19 cellular contexts compared by ENCODE assay signal in the genomic region with DNA sequence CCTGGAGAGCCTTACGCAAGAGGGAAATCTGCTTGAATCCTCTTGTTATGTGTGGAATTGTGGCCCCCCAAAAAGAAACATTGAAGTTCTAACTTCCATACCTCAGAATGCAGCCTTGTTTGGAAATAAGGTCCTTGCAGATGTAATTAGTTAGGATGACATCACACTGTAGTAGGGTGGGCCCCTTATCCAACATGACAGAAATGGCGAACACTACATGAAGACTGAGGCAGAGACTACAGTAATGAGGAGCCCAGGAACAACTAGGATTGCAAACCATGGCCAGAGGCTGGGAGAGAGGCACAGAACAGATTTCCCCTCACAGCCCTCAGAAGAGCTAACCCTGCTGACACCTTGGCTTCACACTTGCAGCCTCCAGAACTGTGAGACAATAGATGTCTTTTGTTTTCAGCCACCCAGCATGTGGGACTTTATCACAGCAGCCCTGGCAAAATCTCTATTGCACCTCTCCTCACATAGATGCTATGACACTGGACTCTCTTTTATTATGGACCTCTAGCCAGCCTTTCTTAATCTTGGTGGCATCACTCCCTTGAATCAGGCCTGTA. TPM values are rescaled to one million over a fixed set of nuclear protein-coding genes. Genes with fewer than 3 reads are reported as not detected.
DNase-seq lines count a peak whose midpoint lies in the region; ATAC-seq, FAIRE-seq and TF ChIP-seq lines count a peak whose summit lies in the region.
"Had no signal": no experiment of that assay in that cellular context is flagged by ENCODE, and none has a peak within 500 bp of the region (broad histone marks: within the 10 kb centered on the region; RNA-seq: fewer than 3 reads in every experiment).

No MANE protein-coding gene starts in this region.

- peak overlapping the region; percentile 17 for H3K4me3 Mint-ChIP-seq in stimulated activated naive CD8-positive, alpha-beta T cell treated with anti-CD3 and anti-CD28 coated beads, Interleukin-15, Interleukin-2, amounts not matched to agents 100 ng/mL and 50 ng/mL, for 24 hours
- H3K4me3 Mint-ChIP-seq in activated CD4-positive, alpha-beta memory T cell treated with anti-CD3 and anti-CD28 coated beads, Interleukin-2, amount 10 ng/mL, durations not matched to agents 7 days and 5 days: no peak overlapping the region
- peak overlapping the region; percentile 1 to 42 (median 30) for H3K4me3 Mint-ChIP-seq in immature natural killer cell

- no peak for ATAC-seq in stimulated activated naive CD8-positive, alpha-beta T cell treated with anti-CD3 and anti-CD28 coated beads, Interleukin-15, Interleukin-2, amounts not matched to agents 100 U/mL and 50 U/mL, for 24 hours

- no peak for TF ChIP-seq CTCF in thyroid gland (IDR thresholded peaks at IDR 0.05)

- POLR2A ChIA-PET in activated CD4-positive, alpha-beta memory T cell treated with anti-CD3 and anti-CD28 coated beads, Interleukin-2, amount 10 ng/mL, durations not matched to agents 7 days and 5 days (lab: Charles Lee): interaction anchor here (1.2 to 8.0 kb wide), 2 partner anchors 12 to 72 kb away, joined by 6 to 81 read pairs; no protein-coding TSS in a partner anchor

- H3K4me1 Mint-ChIP-seq in stimulated activated naive CD8-positive, alpha-beta T cell treated with anti-CD3 and anti-CD28 coated beads, Interleukin-15, Interleukin-2, amounts not matched to agents 100 ng/mL and 50 ng/mL, for 24 hours (ENCODE audit: low read depth): peaks cover 94% of the 10 kb centered on the region
- H3K4me1 Mint-ChIP-seq in activated CD4-positive, alpha-beta memory T cell treated with anti-CD3 and anti-CD28 coated beads, Interleukin-2, amount 10 ng/mL, durations not matched to agents 7 days and 5 days: peaks cover 68% of the 10 kb centered on the region
- peaks cover 40 to 50% of the 10 kb centered on the region in 2 donors for H3K4me1 Mint-ChIP-seq in immature natural killer cell

- H3K27ac Mint-ChIP-seq in stimulated activated naive CD8-positive, alpha-beta T cell treated with anti-CD3 and anti-CD28 coated beads, Interleukin-15, Interleukin-2, amounts not matched to agents 100 ng/mL and 50 ng/mL, for 24 hours: peak overlapping the region; percentile 100
- H3K27ac Mint-ChIP-seq in activated CD4-positive, alpha-beta memory T cell treated with anti-CD3 and anti-CD28 coated beads, Interleukin-2, amount 10 ng/mL, durations not matched to agents 7 days and 5 days: peak overlapping the region; percentile 27
- H3K27ac Mint-ChIP-seq in immature natural killer cell: peak overlapping the region; percentile 28 to 85 (median 78)

- H3K27ac ChIP-seq in thyroid gland: no peak overlapping the region
- H3K27ac ChIP-seq: brain microvascular endothelial cell, dorsolateral prefrontal cortex, parathyroid adenoma, RWPE1, stomach had no signal

- H3K4me3 ChIP-seq in thyroid gland (replicated peaks in 1 of 3): no peak overlapping the region
- H3K4me3 ChIP-seq: dorsolateral prefrontal cortex, stomach had no signal

- WGBS in thyroid gland, 2 donors: 96 to 100% methylated on average over 2 of the region's 2 CpGs

- no peak for TF ChIP-seq POLR2A in thyroid gland (IDR thresholded peaks at IDR 0.05)

- H3K27me3 ChIP-seq in thyroid gland: no peaks in the 10 kb centered on the region
- H3K27me3 ChIP-seq: brain microvascular endothelial cell, dorsolateral prefrontal cortex, stomach had no signal

- no peaks in the 10 kb centered on the region for H3K9me3 ChIP-seq in thyroid gland
- H3K9me3 ChIP-seq: stomach had no signal

- intact Hi-C loops in thyroid gland (cut with DNase I): no loop called here

- no peaks in the 10 kb centered on the region for H3K9me3 Mint-ChIP-seq in stimulated activated naive CD8-positive, alpha-beta T cell treated with anti-CD3 and anti-CD28 coated beads, Interleukin-15, Interleukin-2, amounts not matched to agents 100 ng/mL and 50 ng/mL, for 24 hours
- no peaks in the 10 kb centered on the region for H3K9me3 Mint-ChIP-seq in activated CD4-positive, alpha-beta memory T cell treated with anti-CD3 and anti-CD28 coated beads, Interleukin-2, amount 10 ng/mL, durations not matched to agents 7 days and 5 days
- peaks cover 0 to 2% (median 0%) of the 10 kb centered on the region in 6 donors for H3K9me3 Mint-ChIP-seq in immature natural killer cell

- no peak for DNase-seq in stimulated activated naive CD8-positive, alpha-beta T cell treated with anti-CD3 and anti-CD28 coated beads, Interleukin-15, Interleukin-2, amounts not matched to agents 100 U/mL and 50 U/mL, for 24 hours
- DNase-seq in activated CD4-positive, alpha-beta memory T cell treated with anti-CD3 and anti-CD28 coated beads, Interleukin-2, amount 10 ng/mL, durations not matched to agents 7 days and 5 days: no peak
- DNase-seq in immature natural killer cell: peak; percentile 56 to 66 (median 59)
- DNase-seq in LoVo (ENCODE audit: low spot score): no peak
- DNase-seq in thyroid gland: no peak
- DNase-seq in frontal cortex (ENCODE audit: low spot score in 2 of 2): no peak
- no peak for DNase-seq in effector CD8-positive, alpha-beta T cell (lab: John Stamatoyannopoulos, UW)
- DNase-seq: activated CD4-positive, CD25-positive, alpha-beta regulatory T cell treated with anti-CD3 and anti-CD28 coated beads, Interleukin-2, amount 50 U/mL, for 72 hours; brain microvascular endothelial cell; DMS153; dorsolateral prefrontal cortex; hippocampal formation; KBM-7; NCI-H1105; NCI-H2171 treated with DMSO at 0.1 percent for 48 hours; stomach had no signal

- no peaks in the 10 kb centered on the region for H3K4me1 ChIP-seq in thyroid gland
- H3K4me1 ChIP-seq: parathyroid adenoma, stomach had no signal

- H3K36me3 ChIP-seq in thyroid gland: no peaks in the 10 kb centered on the region
- H3K36me3 ChIP-seq: stomach had no signal

- CTCF ChIA-PET in activated CD4-positive, alpha-beta memory T cell treated with anti-CD3 and anti-CD28 coated beads, Interleukin-2, amount 10 ng/mL, durations not matched to agents 7 days and 5 days (lab: Charles Lee): no interaction called here

- FAIRE-seq in frontal cortex (lab: Jason Lieb, UNC): no peak

- peaks cover 49% of the 10 kb centered on the region for H3K36me3 Mint-ChIP-seq in stimulated activated naive CD8-positive, alpha-beta T cell treated with anti-CD3 and anti-CD28 coated beads, Interleukin-15, Interleukin-2, amounts not matched to agents 100 ng/mL and 50 ng/mL, for 24 hours (ENCODE audit: low read depth)
- peaks cover 27% of the 10 kb centered on the region for H3K36me3 Mint-ChIP-seq in activated CD4-positive, alpha-beta memory T cell treated with anti-CD3 and anti-CD28 coated beads, Interleukin-2, amount 10 ng/mL, durations not matched to agents 7 days and 5 days (ENCODE audit: low read depth)
- H3K36me3 Mint-ChIP-seq in immature natural killer cell: no peaks in the 10 kb centered on the region

- H3K27me3 Mint-ChIP-seq in stimulated activated naive CD8-positive, alpha-beta T cell treated with anti-CD3 and anti-CD28 coated beads, Interleukin-15, Interleukin-2, amounts not matched to agents 100 ng/mL and 50 ng/mL, for 24 hours: no peaks in the 10 kb centered on the region
- no peaks in the 10 kb centered on the region for H3K27me3 Mint-ChIP-seq in activated CD4-positive, alpha-beta memory T cell treated with anti-CD3 and anti-CD28 coated beads, Interleukin-2, amount 10 ng/mL, durations not matched to agents 7 days and 5 days
- H3K27me3 Mint-ChIP-seq in immature natural killer cell (ENCODE audit: low read depth in 3 of 3): peaks cover 0 to 6% (median 2%) of the 10 kb centered on the region in 3 donors

RNA-seq across cellular contexts. Expression of a gene that starts 29.8 kb away (rescaled TPM):
- 10 to 100 TPM; 30.5 to 32.8 TPM for total RNA-seq in activated CD4-positive, alpha-beta memory T cell treated with anti-CD3 and anti-CD28 coated beads, Interleukin-2, amount 10 ng/mL, durations not matched to agents 7 days and 5 days
- 1 to 10 TPM in 2 of 3 donors, under 1 TPM in 1; 0.13 to 4.6 (median 1.5) TPM for polyA plus RNA-seq in immature natural killer cell
- total RNA-seq in thyroid gland: 10 to 100 TPM; 23.3 to 41.8 (median 26.4) TPM
- total RNA-seq in frontal cortex: 68.9 TPM

Comparison
In these comparisons a context has a peak if more than half of its experiments do, and no peak if none do; other contexts are left out.
1. H3K27ac Mint-ChIP-seq: peak in every context shown above with its lines; median percentile 100 in stimulated activated naive CD8-positive, alpha-beta T cell treated with anti-CD3 and anti-CD28 coated beads, Interleukin-15, Interleukin-2, amounts not matched to agents 100 ng/mL and 50 ng/mL, for 24 hours; 78 in immature natural killer cell; 27 in activated CD4-positive, alpha-beta memory T cell treated with anti-CD3 and anti-CD28 coated beads, Interleukin-2, amount 10 ng/mL, durations not matched to agents 7 days and 5 days.
2. DNase-seq: peak in immature natural killer cell (3 of 3); none in stimulated activated naive CD8-positive, alpha-beta T cell treated with anti-CD3 and anti-CD28 coated beads, Interleukin-15, Interleukin-2, amounts not matched to agents 100 U/mL and 50 U/mL, for 24 hours (single experiment), activated CD4-positive, alpha-beta memory T cell treated with anti-CD3 and anti-CD28 coated beads, Interleukin-2, amount 10 ng/mL, durations not matched to agents 7 days and 5 days (single experiment), LoVo (single experiment), thyroid gland (0 of 2), frontal cortex (0 of 2) and effector CD8-positive, alpha-beta T cell (single experiment).